27 cellular contexts compared by ENCODE assay signal in genomic region chr16:1751946-1752345, GRCh38.
"Had no signal": no experiment of that assay in that cellular context is flagged by ENCODE, and none has a peak within 500 bp of the region (broad histone marks: within the 10 kb centered on the region; RNA-seq: fewer than 3 reads in every experiment).

No MANE protein-coding gene starts in this region.

- H2AFZ ChIP-seq: neural progenitor cell had no signal

- H3K4me1 ChIP-seq: left ventricle myocardium inferior, neural progenitor cell, right atrium auricular region, sigmoid colon, tibial artery, upper lobe of right lung had no signal

- H3K9ac ChIP-seq: neural progenitor cell had no signal

- H3K9me3 ChIP-seq: left ventricle myocardium inferior, ovary, right atrium auricular region, sigmoid colon, spleen, suprapubic skin, thoracic aorta, tibial artery, upper lobe of right lung had no signal

- H3K36me3 Mint-ChIP-seq: naive B cell, natural killer cell had no signal

- FAIRE-seq: islet of Langerhans, small intestine, urothelium cell line had no signal

- ATAC-seq: natural killer cell; stimulated activated effector memory CD8-positive, alpha-beta T cell treated with anti-CD3 and anti-CD28 coated beads, Interleukin-12 subunit alpha, Interleukin-12 subunit beta, amount 100 ng/mL, for 72 hours; upper lobe of right lung had no signal

- H3K27ac ChIP-seq: left ventricle myocardium inferior, neural progenitor cell, ovary, right atrium auricular region, sigmoid colon, spleen, suprapubic skin, thoracic aorta, tibial artery, upper lobe of right lung had no signal

- H3K4me1 Mint-ChIP-seq: mesothelial cell of epicardium, naive B cell, nephron progenitor cell, neural progenitor cell had no signal

- H3K36me3 ChIP-seq: neural progenitor cell, ovary had no signal

- H3K4me3 Mint-ChIP-seq: immature natural killer cell; mesothelial cell of epicardium; naive B cell; natural killer cell; nephron progenitor cell; neural progenitor cell; stimulated activated effector memory CD8-positive, alpha-beta T cell treated with anti-CD3 and anti-CD28 coated beads, Interleukin-12 subunit alpha, Interleukin-12 subunit beta, amount 100 ng/mL, for 72 hours; stimulated activated naive CD8-positive, alpha-beta T cell treated with anti-CD3 and anti-CD28 coated beads, Interleukin-15, Interleukin-2, amounts not matched to agents 100 ng/mL and 50 ng/mL, for 24 hours had no signal

- H3K9me3 Mint-ChIP-seq: immature natural killer cell; mesothelial cell of epicardium; naive B cell; natural killer cell; nephron progenitor cell; neural progenitor cell; stimulated activated effector memory CD8-positive, alpha-beta T cell treated with anti-CD3 and anti-CD28 coated beads, Interleukin-12 subunit alpha, Interleukin-12 subunit beta, amount 100 ng/mL, for 72 hours; stimulated activated naive CD8-positive, alpha-beta T cell treated with anti-CD3 and anti-CD28 coated beads, Interleukin-15, Interleukin-2, amounts not matched to agents 100 ng/mL and 50 ng/mL, for 24 hours had no signal

- H3K4me2 ChIP-seq: neural progenitor cell had no signal

- DNase-seq: hypothalamus; immature natural killer cell; left ventricle myocardium inferior; mesendoderm; naive B cell; natural killer cell; nephron progenitor cell; ovary; sigmoid colon; small intestine; spleen; stimulated activated CD4-positive, alpha-beta T cell treated with anti-CD3 and anti-CD28 coated beads, Interleukin-4, amount 100 ng/mL, for 24 hours; stimulated activated naive CD4-positive, alpha-beta T cell; tibial artery; trophoblast cell; upper lobe of right lung had no signal

- H3K27ac Mint-ChIP-seq: immature natural killer cell; mesothelial cell of epicardium; naive B cell; natural killer cell; neural progenitor cell; progenitor cell of endocrine pancreas; stimulated activated effector memory CD8-positive, alpha-beta T cell treated with anti-CD3 and anti-CD28 coated beads, Interleukin-12 subunit alpha, Interleukin-12 subunit beta, amount 100 ng/mL, for 72 hours; stimulated activated naive CD8-positive, alpha-beta T cell treated with anti-CD3 and anti-CD28 coated beads, Interleukin-15, Interleukin-2, amounts not matched to agents 100 ng/mL and 50 ng/mL, for 24 hours had no signal

- H3K27me3 Mint-ChIP-seq: naive B cell; progenitor cell of endocrine pancreas; stimulated activated naive CD8-positive, alpha-beta T cell treated with anti-CD3 and anti-CD28 coated beads, Interleukin-15, Interleukin-2, amounts not matched to agents 100 ng/mL and 50 ng/mL, for 24 hours had no signal

- H3K27me3 ChIP-seq: neural progenitor cell, ovary, right atrium auricular region, sigmoid colon, spleen, suprapubic skin, tibial artery, upper lobe of right lung had no signal

- H3K4me3 ChIP-seq: left ventricle myocardium inferior, lung, neural progenitor cell, ovary, right atrium auricular region, sigmoid colon, spleen, suprapubic skin, thoracic aorta, tibial artery, upper lobe of right lung had no signal
